Comparison of ENCODE assay signal across 11 cellular contexts in genomic region chr3:50214824-50215223, GRCh38. TPM values are rescaled to one million over a fixed set of nuclear protein-coding genes. Genes with fewer than 3 reads are reported as not detected.
"Had no signal": no experiment of that assay in that cellular context is flagged by ENCODE, and none has a peak within 500 bp of the region (broad histone marks: within the 10 kb centered on the region; RNA-seq: fewer than 3 reads in every experiment).

No MANE protein-coding gene starts in this region.

- ATAC-seq: HCT116 had no signal

- H3K36me3 ChIP-seq: HAP-1 had no signal

- DNase-seq: GM23248, GOT3, H7, HFFc6, KBM-7 had no signal

- FAIRE-seq: HTR-8/SVneo had no signal

- H3K4me3 Mint-ChIP-seq: HFFc6, IgD-negative memory B cell had no signal

- H3K9me3 ChIP-seq: HAP-1 had no signal

- H3K4me3 ChIP-seq: GM23248, HAP-1 had no signal

- H3K27ac ChIP-seq: GM23248 had no signal

- H2AFZ ChIP-seq: GM23248 had no signal

- H3K4me1 ChIP-seq: HAP-1 had no signal

- H3K9ac ChIP-seq: GM23248 had no signal

- H3K27ac Mint-ChIP-seq: HFFc6, IgD-negative memory B cell had no signal

- H3K27me3 Mint-ChIP-seq: IgD-negative memory B cell had no signal

- H3K9me3 Mint-ChIP-seq: HFFc6, IgD-negative memory B cell had no signal

- H3K4me1 Mint-ChIP-seq: IgD-negative memory B cell had no signal

- H3K36me3 Mint-ChIP-seq: IgD-negative memory B cell had no signal

RNA-seq across cellular contexts. Expression of gene SLC38A3, which starts 9.8 kb away (rescaled TPM):
- total RNA-seq: GM23248, H4, HT-29 had no signal
- polyA plus RNA-seq: IgD-negative memory B cell had no signal

RNA-seq across cellular contexts. Expression of gene GNAT1, which starts 23.4 kb away (rescaled TPM):
- total RNA-seq: GM23248, H4, H7, HFFc6 had no signal
- polyA plus RNA-seq: GM23248, IgD-negative memory B cell had no signal

RNA-seq across cellular contexts. Expression of gene SEMA3B, which starts 54.1 kb away (rescaled TPM):
- polyA plus RNA-seq: IgD-negative memory B cell had no signal

RNA-seq across cellular contexts. Expression of gene SEMA3F, which starts 59.7 kb away (rescaled TPM):
- polyA plus RNA-seq: IgD-negative memory B cell had no signal
